In genomic region chr11:125335101-125335500, GRCh38 we compare ENCODE assay signal across 26 cellular contexts.
A peak's percentile ranks its signal among the peaks of the same experiment; 100 is the strongest.
DNase-seq lines count a peak whose midpoint lies in the region; ATAC-seq and TF ChIP-seq lines count a peak whose summit lies in the region.
"Had no signal": no experiment of that assay in that cellular context is flagged by ENCODE, and none has a peak within 500 bp of the region (broad histone marks: within the 10 kb centered on the region; RNA-seq: fewer than 3 reads in every experiment).

No MANE protein-coding gene starts in this region.

- H3K4me3 Mint-ChIP-seq in endodermal cell = no peak overlapping the region
- H3K4me3 Mint-ChIP-seq in nephron = no peak overlapping the region
- H3K4me3 Mint-ChIP-seq in activated T-cell treated with anti-CD3 and anti-CD28 coated beads, Interleukin-2, amount 50 U/mL, for 72 hours = no peak overlapping the region
- H3K4me3 Mint-ChIP-seq in stimulated activated effector memory CD8-positive, alpha-beta T cell treated with anti-CD3 and anti-CD28 coated beads, Interleukin-12 subunit alpha, Interleukin-12 subunit beta, amount 100 ng/mL, for 72 hours = no peak overlapping the region
- H3K4me3 Mint-ChIP-seq: CD4-positive, alpha-beta T cell; GM23338 had no signal

- DNase-seq in activated effector memory CD4-positive, alpha-beta T cell treated with anti-CD3 and anti-CD28 coated beads, Interleukin-2, amount 50 U/mL, for 16 hours = peak; percentile 50
- no peak for DNase-seq in activated effector memory CD4-positive, alpha-beta T cell treated with Interleukin-2 at 50 U/mL for 16 hours
- no peak for DNase-seq in endodermal cell
- DNase-seq in spleen = peak; percentile 56
- DNase-seq in NCI-H748 treated with DMSO at 0.1 percent for 48 hours (lab: John Stamatoyannopoulos, UW) = no peak
- no peak for DNase-seq in activated T-cell treated with anti-CD3 and anti-CD28 coated beads, Interleukin-2, amount 50 U/mL, for 72 hours
- no peak for DNase-seq in stimulated activated effector memory CD8-positive, alpha-beta T cell treated with anti-CD3 and anti-CD28 coated beads, Interleukin-12 subunit alpha, Interleukin-12 subunit beta, amount 100 ng/mL, for 72 hours (ENCODE audit: low spot score in 2 of 2)
- DNase-seq: ACHN, Caco-2, DMS 273 treated with DMSO at 0.1 percent for 48 hours, DND-41, NCI-H1105, NCI-H2029 treated with DMSO at 0.1 percent for 48 hours, NCI-H226, NCI-H510A treated with DMSO at 0.1 percent for 48 hours, NCI-H82 had no signal

- H3K27me3 ChIP-seq in endodermal cell (ENCODE audit: control insufficient read depth, insufficient read depth, low read length, poor library complexity, severe bottlenecking) (no peaks in the 10 kb centered on the region), spleen (replicated peaks in 1 of 7) (peaks cover 0 to 26% (median 0%) of the 10 kb centered on the region in 7 donors)
- H3K27me3 ChIP-seq: BLaER1 had no signal

- no peaks in the 10 kb centered on the region for H3K9me3 Mint-ChIP-seq in endodermal cell
- H3K9me3 Mint-ChIP-seq in nephron = no peaks in the 10 kb centered on the region
- H3K9me3 Mint-ChIP-seq in activated T-cell treated with anti-CD3 and anti-CD28 coated beads, Interleukin-2, amount 50 U/mL, for 72 hours = no peaks in the 10 kb centered on the region
- H3K9me3 Mint-ChIP-seq in stimulated activated effector memory CD8-positive, alpha-beta T cell treated with anti-CD3 and anti-CD28 coated beads, Interleukin-12 subunit alpha, Interleukin-12 subunit beta, amount 100 ng/mL, for 72 hours = no peaks in the 10 kb centered on the region
- H3K9me3 Mint-ChIP-seq: CD4-positive, alpha-beta T cell; GM23338 had no signal

- no peak for ATAC-seq in activated T-cell treated with anti-CD3 and anti-CD28 coated beads, Interleukin-2, amount 50 U/mL, for 72 hours (replicated peaks in 1 of 2)
- no peak for ATAC-seq in stimulated activated effector memory CD8-positive, alpha-beta T cell treated with anti-CD3 and anti-CD28 coated beads, Interleukin-12 subunit alpha, Interleukin-12 subunit beta, amount 100 ng/mL, for 72 hours
- ATAC-seq: GM23338, HepG2, K562, Panc1 had no signal

- H3K36me3 Mint-ChIP-seq in endodermal cell (ENCODE audit: low read depth) = no peaks in the 10 kb centered on the region
- H3K36me3 Mint-ChIP-seq in nephron (ENCODE audit: low read depth) = peaks cover 39% of the 10 kb centered on the region
- no peaks in the 10 kb centered on the region for H3K36me3 Mint-ChIP-seq in activated T-cell treated with anti-CD3 and anti-CD28 coated beads, Interleukin-2, amount 50 U/mL, for 72 hours (ENCODE audit: insufficient read depth in 2 of 2)
- H3K36me3 Mint-ChIP-seq in stimulated activated effector memory CD8-positive, alpha-beta T cell treated with anti-CD3 and anti-CD28 coated beads, Interleukin-12 subunit alpha, Interleukin-12 subunit beta, amount 100 ng/mL, for 72 hours = no peaks in the 10 kb centered on the region

- TF ChIP-seq POLR2A in spleen (IDR thresholded peaks at IDR 0.05) = no peak

- intact Hi-C loops in spleen (cut with DNase I; ENCODE audit: low total_unique reads) = no loop called here

- H3K9me3 ChIP-seq in endodermal cell (ENCODE audit: control insufficient read depth, low read length) = no peaks in the 10 kb centered on the region
- H3K9me3 ChIP-seq in spleen = no peaks in the 10 kb centered on the region
- H3K9me3 ChIP-seq: BLaER1, Caco-2, HAP-1 had no signal

- WGBS in endodermal cell (ENCODE audit: insufficient coverage in 1 of 2, insufficient read length in 1 of 2), 2 experiments = 89 to 93% methylated on average over 3 to 5 of the region's 5 CpGs
- WGBS in spleen, 5 donors = 63 to 76% (median 74%) methylated on average over 5 of the region's 5 CpGs

- H3K27ac Mint-ChIP-seq in endodermal cell = no peak overlapping the region
- H3K27ac Mint-ChIP-seq in nephron = peak overlapping the region; percentile 65 to 78 (median 71)
- H3K27ac Mint-ChIP-seq in activated T-cell treated with anti-CD3 and anti-CD28 coated beads, Interleukin-2, amount 50 U/mL, for 72 hours = no peak overlapping the region
- H3K27ac Mint-ChIP-seq in stimulated activated effector memory CD8-positive, alpha-beta T cell treated with anti-CD3 and anti-CD28 coated beads, Interleukin-12 subunit alpha, Interleukin-12 subunit beta, amount 100 ng/mL, for 72 hours = no peak overlapping the region
- H3K27ac Mint-ChIP-seq: CD4-positive, alpha-beta T cell; GM23338 had no signal

- H3K4me3 ChIP-seq in endodermal cell (ENCODE audit: low read length) (no peak overlapping the region), spleen (no peak overlapping the region)
- H3K4me3 ChIP-seq: BLaER1, GM23338, HAP-1, K562 had no signal

- TF ChIP-seq CTCF in endodermal cell (conservative IDR thresholded peaks at IDR 0.05) = no peak
- TF ChIP-seq CTCF in nephron (IDR thresholded peaks at IDR 0.05; ENCODE audit: unreplicated experiment in 3 of 3) = no peak
- TF ChIP-seq CTCF in spleen (IDR thresholded peaks at IDR 0.05 in 8 of 11, conservative IDR thresholded peaks at IDR 0.05 in 3 of 11) = no peak

- H3K9ac ChIP-seq in endodermal cell (ENCODE audit: extremely low read depth, low read length, poor library complexity, severe bottlenecking) = no peak overlapping the region
- H3K9ac ChIP-seq: BLaER1 had no signal

- H3K36me3 ChIP-seq in endodermal cell (ENCODE audit: control insufficient read depth, insufficient read depth, low read length) (no peaks in the 10 kb centered on the region), spleen (no peaks in the 10 kb centered on the region)
- H3K36me3 ChIP-seq: BLaER1, HAP-1 had no signal

- H3K27ac ChIP-seq in endodermal cell (ENCODE audit: low read depth, low read length) (peak overlapping the region; percentile 19), spleen (no peak overlapping the region)
- H3K27ac ChIP-seq: 22Rv1, BLaER1, HL-60 had no signal

- H3K27me3 Mint-ChIP-seq in endodermal cell (ENCODE audit: insufficient read depth) (no peaks in the 10 kb centered on the region), nephron (ENCODE audit: low read depth) (peaks cover 11% of the 10 kb centered on the region)
- H3K27me3 Mint-ChIP-seq in activated T-cell treated with anti-CD3 and anti-CD28 coated beads, Interleukin-2, amount 50 U/mL, for 72 hours (ENCODE audit: low read depth) = peaks cover 21% of the 10 kb centered on the region

- H3K4me1 ChIP-seq in endodermal cell (ENCODE audit: control insufficient read depth, insufficient read depth, low read length) (peaks cover 9% of the 10 kb centered on the region), spleen (no peaks in the 10 kb centered on the region)
- H3K4me1 ChIP-seq: BLaER1, Caco-2, HAP-1 had no signal

- peaks cover 27% of the 10 kb centered on the region for H3K4me1 Mint-ChIP-seq in endodermal cell
- H3K4me1 Mint-ChIP-seq in nephron = peaks cover 74% of the 10 kb centered on the region
- no peaks in the 10 kb centered on the region for H3K4me1 Mint-ChIP-seq in activated T-cell treated with anti-CD3 and anti-CD28 coated beads, Interleukin-2, amount 50 U/mL, for 72 hours (ENCODE audit: low read depth)
- H3K4me1 Mint-ChIP-seq in stimulated activated effector memory CD8-positive, alpha-beta T cell treated with anti-CD3 and anti-CD28 coated beads, Interleukin-12 subunit alpha, Interleukin-12 subunit beta, amount 100 ng/mL, for 72 hours = no peaks in the 10 kb centered on the region

Comparison
In these comparisons a context has a peak if more than half of its experiments do, and no peak if none do; other contexts are left out.
1. DNase-seq: peak in activated effector memory CD4-positive, alpha-beta T cell treated with anti-CD3 and anti-CD28 coated beads, Interleukin-2, amount 50 U/mL, for 16 hours (single experiment) and spleen (single experiment); none in activated effector memory CD4-positive, alpha-beta T cell treated with Interleukin-2 at 50 U/mL for 16 hours (single experiment), endodermal cell (single experiment), NCI-H748 treated with DMSO at 0.1 percent for 48 hours (single experiment), activated T-cell treated with anti-CD3 and anti-CD28 coated beads, Interleukin-2, amount 50 U/mL, for 72 hours (0 of 2) and stimulated activated effector memory CD8-positive, alpha-beta T cell treated with anti-CD3 and anti-CD28 coated beads, Interleukin-12 subunit alpha, Interleukin-12 subunit beta, amount 100 ng/mL, for 72 hours (0 of 2).
2. H3K27ac Mint-ChIP-seq: peak in nephron (3 of 3); none in endodermal cell (single experiment), activated T-cell treated with anti-CD3 and anti-CD28 coated beads, Interleukin-2, amount 50 U/mL, for 72 hours (single experiment) and stimulated activated effector memory CD8-positive, alpha-beta T cell treated with anti-CD3 and anti-CD28 coated beads, Interleukin-12 subunit alpha, Interleukin-12 subunit beta, amount 100 ng/mL, for 72 hours (single experiment).